8 cellular contexts compared by ENCODE assay signal in genomic region chr11:110091995-110092576, GRCh38. TPM values are rescaled to one million over a fixed set of nuclear protein-coding genes. Genes with fewer than 3 reads are reported as not detected.
DNase-seq lines count a peak whose midpoint lies in the region; ATAC-seq and TF ChIP-seq lines count a peak whose summit lies in the region.

No MANE protein-coding gene starts in this region.

- no peaks in the 10 kb centered on the region for H3K9me3 ChIP-seq in ascending aorta
- H3K9me3 ChIP-seq in left lung = no peaks in the 10 kb centered on the region
- no peaks in the 10 kb centered on the region for H3K9me3 ChIP-seq in testis

- H3K4me1 ChIP-seq in ascending aorta (peaks cover 0 to 15% of the 10 kb centered on the region in 2 donors), left lung (peaks cover 11 to 43% of the 10 kb centered on the region in 2 donors), testis (peaks cover 14% of the 10 kb centered on the region)

- intact Hi-C loops in ascending aorta (cut with DNase I) (loop anchor here (2.0 to 10.0 kb wide), 7 partner anchors 91 to 1970 kb away; partner anchors contain the start of genes ACAT1, ATM, DDX10 and NPAT), left lung (cut with DNase I) (no loop called here), testis (cut with DNase I; ENCODE audit: low total_unique reads) (no loop called here)

- no peak for ATAC-seq in left lung
- no peak for ATAC-seq in GM21447 (IDR thresholded peaks at IDR 0.05; ENCODE audit: unreplicated experiment)

- TF ChIP-seq POLR2A in testis (IDR thresholded peaks at IDR 0.05) = no peak

- H3K27ac ChIP-seq in ascending aorta = peak overlapping the region; percentile 99 to 100
- peak overlapping the region; percentile 90 to 96 for H3K27ac ChIP-seq in left lung
- peak overlapping the region; percentile 96 to 97 for H3K27ac ChIP-seq in testis

- H3K36me3 ChIP-seq in ascending aorta (no peaks in the 10 kb centered on the region), left lung (no peaks in the 10 kb centered on the region), testis (ENCODE audit: low read depth, missing control alignments) (no peaks in the 10 kb centered on the region)

- TF ChIP-seq CTCF in HFF-Myc (IDR thresholded peaks at IDR 0.05; ENCODE audit: low read depth, low read length, missing control alignments) = no peak
- no peak for TF ChIP-seq CTCF in ascending aorta (IDR thresholded peaks at IDR 0.05)
- no peak for TF ChIP-seq CTCF in left lung (IDR thresholded peaks at IDR 0.05)
- no peak for TF ChIP-seq CTCF in testis (IDR thresholded peaks at IDR 0.05)

- H3K27me3 ChIP-seq in ascending aorta (no peaks in the 10 kb centered on the region), left lung (peaks cover 0 to 5% of the 10 kb centered on the region in 2 donors), testis (no peaks in the 10 kb centered on the region)

- WGBS in testis, 2 donors = 12 to 15% methylated on average over 17 of the region's 17 CpGs

- DNase-seq in AG20443 (ENCODE audit: low spot score) (peak; percentile 11), HFF-Myc (ENCODE audit: extremely low read depth, low read depth) (no peak), ascending aorta (ENCODE audit: low spot score in 2 of 2) (no peak), left lung (no peak), testis (peak; percentile 22), occipital lobe (lab: John Stamatoyannopoulos, UW) (no peak)
- no peak for DNase-seq in stimulated activated CD4-positive, alpha-beta T cell treated with anti-CD3 and anti-CD28 coated beads, Interleukin-1b, Interleukin-23, amount 100 ng/mL, for 48 hours

- H3K4me3 ChIP-seq in HFF-Myc (replicated peaks; ENCODE audit: low read depth, low read length) (peak overlapping the region; percentile 73), ascending aorta (peak overlapping the region; percentile 85 to 90), left lung (peak overlapping the region; percentile 55 to 71), testis (peak overlapping the region; percentile 73 to 85)

RNA-seq across cellular contexts. Expression of gene ZC3H12C, which starts 1.1 kb away (rescaled TPM):
- total RNA-seq in ascending aorta (6.3 TPM), left lung (10 to 100 TPM; 15.1 to 16.2 TPM), testis (10 to 100 TPM; 16.9 to 17.0 TPM), occipital lobe (32.0 TPM)
- polyA plus RNA-seq in testis (ENCODE audit: insufficient read depth, low read depth, low replicate concordance) = 6.8 TPM

Comparison
In these comparisons a context has a peak if more than half of its experiments do, and no peak if none do; other contexts are left out.
1. DNase-seq: peak in AG20443 (single experiment) and testis (single experiment); none in HFF-Myc (single experiment), ascending aorta (0 of 2), left lung (0 of 2), occipital lobe (single experiment) and stimulated activated CD4-positive, alpha-beta T cell treated with anti-CD3 and anti-CD28 coated beads, Interleukin-1b, Interleukin-23, amount 100 ng/mL, for 48 hours (single experiment).
2. Peak in every context shown above with its lines, with median percentiles within 50 percentile points of each other: H3K4me3 ChIP-seq and H3K27ac ChIP-seq.